Comparison of ENCODE assay signal across 20 cellular contexts in genomic region chr12:92463171-92463570, GRCh38.
A peak's percentile ranks its signal among the peaks of the same experiment; 100 is the strongest.
DNase-seq lines count a peak whose midpoint lies in the region; ATAC-seq and TF ChIP-seq lines count a peak whose summit lies in the region.
"Had no signal": no experiment of that assay in that cellular context is flagged by ENCODE, and none has a peak within 500 bp of the region (broad histone marks: within the 10 kb centered on the region; RNA-seq: fewer than 3 reads in every experiment).

No MANE protein-coding gene starts in this region.

- H2AFZ ChIP-seq in OCI-LY7 (ENCODE audit: low read length) = peak overlapping the region; percentile 87
- H2AFZ ChIP-seq: PC-9 had no signal

- peak overlapping the region; percentile 21 for H3K27ac Mint-ChIP-seq in activated naive CD8-positive, alpha-beta T cell treated with anti-CD3 and anti-CD28 coated beads, Interleukin-2, amount 50 U/mL, for 24 hours
- H3K27ac Mint-ChIP-seq in activated naive CD8-positive, alpha-beta T cell treated with anti-CD3 and anti-CD28 coated beads for 36 hours = no peak overlapping the region
- peak overlapping the region; percentile 91 for H3K27ac Mint-ChIP-seq in memory B cell
- peak overlapping the region; percentile 91 for H3K27ac Mint-ChIP-seq in stimulated activated naive B cell treated with anti-CD40 and anti-IgM and Interleukin-4, amounts not matched to agents 10 μg/mL and 1 μg/mL and 100 μg/mL, for 72 hours

- H3K4me3 ChIP-seq in OCI-LY7 (ENCODE audit: low read depth, low read length, poor library complexity, severe bottlenecking) = no peak overlapping the region
- H3K4me3 ChIP-seq: PC-9 had no signal

- peaks cover 73% of the 10 kb centered on the region for H3K4me1 Mint-ChIP-seq in activated naive CD8-positive, alpha-beta T cell treated with anti-CD3 and anti-CD28 coated beads, Interleukin-2, amount 50 U/mL, for 24 hours
- H3K4me1 Mint-ChIP-seq in activated naive CD8-positive, alpha-beta T cell treated with anti-CD3 and anti-CD28 coated beads for 36 hours = peaks cover 25% of the 10 kb centered on the region
- H3K4me1 Mint-ChIP-seq in memory B cell = peaks cover 58% of the 10 kb centered on the region
- H3K4me1 Mint-ChIP-seq in stimulated activated naive B cell treated with anti-CD40 and anti-IgM and Interleukin-4, amounts not matched to agents 10 μg/mL and 1 μg/mL and 100 μg/mL, for 72 hours = peaks cover 47 to 82% of the 10 kb centered on the region in 2 donors

- no peaks in the 10 kb centered on the region for H4K20me1 ChIP-seq in OCI-LY7 (ENCODE audit: insufficient read depth, low read length)

- peak overlapping the region; percentile 91 for H3K4me2 ChIP-seq in OCI-LY7 (ENCODE audit: low read length)
- H3K4me2 ChIP-seq: PC-9 had no signal

- H3K27ac ChIP-seq in OCI-LY7 (ENCODE audit: low read depth, low read length, poor library complexity, severe bottlenecking) = peak overlapping the region; percentile 98
- H3K27ac ChIP-seq: 22Rv1, PC-9 had no signal

- DNase-seq in activated naive CD8-positive, alpha-beta T cell treated with anti-CD3 and anti-CD28 coated beads, Interleukin-2, amount 50 U/mL, for 24 hours = no peak
- DNase-seq in activated naive CD8-positive, alpha-beta T cell treated with anti-CD3 and anti-CD28 coated beads for 36 hours = no peak
- DNase-seq in OCI-LY7 (ENCODE audit: low spot score) = no peak
- DNase-seq in memory B cell (ENCODE audit: low spot score in 2 of 2) = no peak
- DNase-seq in stimulated activated naive B cell treated with anti-CD40 and anti-IgM and Interleukin-4, amounts not matched to agents 10 μg/mL and 1 μg/mL and 100 μg/mL, for 72 hours = no peak
- DNase-seq in NCI-H1105 treated with DMSO at 0.1 percent for 48 hours (lab: John Stamatoyannopoulos, UW) = no peak
- DNase-seq in stimulated activated CD4-positive, alpha-beta T cell treated with anti-CD3 and anti-CD28 coated beads, Interleukin-2, amount 100 ng/mL, for 48 hours = no peak
- DNase-seq: AML-193, COR-L47, GF-D8, IMR-90, Kasumi-1, NCI-H1105, NCI-H1694 treated with DMSO at 0.1 percent for 48 hours, NCI-H2107, NCI-H510A treated with DMSO at 0.1 percent for 48 hours, NCI-H774, PC-9 had no signal

- no peak for TF ChIP-seq CTCF in OCI-LY7 (conservative IDR thresholded peaks at IDR 0.05; ENCODE audit: low read length)

- no peaks in the 10 kb centered on the region for H3K9me2 ChIP-seq in OCI-LY7 (ENCODE audit: insufficient read depth, low read length)

- no peaks in the 10 kb centered on the region for H3K9me3 ChIP-seq in OCI-LY7 (ENCODE audit: low read length)

- no peak overlapping the region for H3K4me3 Mint-ChIP-seq in activated naive CD8-positive, alpha-beta T cell treated with anti-CD3 and anti-CD28 coated beads, Interleukin-2, amount 50 U/mL, for 24 hours
- H3K4me3 Mint-ChIP-seq in activated naive CD8-positive, alpha-beta T cell treated with anti-CD3 and anti-CD28 coated beads for 36 hours = no peak overlapping the region
- no peak overlapping the region for H3K4me3 Mint-ChIP-seq in memory B cell
- H3K4me3 Mint-ChIP-seq in stimulated activated naive B cell treated with anti-CD40 and anti-IgM and Interleukin-4, amounts not matched to agents 10 μg/mL and 1 μg/mL and 100 μg/mL, for 72 hours = no peak overlapping the region

- no TSS peak for BruUV-seq in OCI-LY7 (replicated peaks; lab: Mats Ljungman, UMichigan)

- intact Hi-C loops in OCI-LY7 (cut with micrococcal nuclease; ENCODE audit: unreplicated experiment) = no loop called here

- H3K36me3 ChIP-seq in OCI-LY7 (ENCODE audit: insufficient read depth, low read length) = peaks cover 4% of the 10 kb centered on the region; the same call in 1 of the 2 replicates

- H3K79me2 ChIP-seq in OCI-LY7 (ENCODE audit: insufficient read depth, low read depth, low read length) = peaks cover 28% of the 10 kb centered on the region; the same call in 1 of the 2 replicates

- H3K9me3 Mint-ChIP-seq in activated naive CD8-positive, alpha-beta T cell treated with anti-CD3 and anti-CD28 coated beads, Interleukin-2, amount 50 U/mL, for 24 hours = peaks cover 4% of the 10 kb centered on the region
- H3K9me3 Mint-ChIP-seq in activated naive CD8-positive, alpha-beta T cell treated with anti-CD3 and anti-CD28 coated beads for 36 hours = peaks cover 8% of the 10 kb centered on the region
- H3K9me3 Mint-ChIP-seq in memory B cell = peaks cover 5% of the 10 kb centered on the region
- peaks cover 4 to 5% of the 10 kb centered on the region in 2 donors for H3K9me3 Mint-ChIP-seq in stimulated activated naive B cell treated with anti-CD40 and anti-IgM and Interleukin-4, amounts not matched to agents 10 μg/mL and 1 μg/mL and 100 μg/mL, for 72 hours

- no peak for ATAC-seq in activated naive CD8-positive, alpha-beta T cell treated with anti-CD3 and anti-CD28 coated beads, Interleukin-2, amount 50 U/mL, for 24 hours
- ATAC-seq in memory B cell (ENCODE audit: low read depth) = no peak
- ATAC-seq in stimulated activated naive B cell treated with anti-CD40 and anti-IgM and Interleukin-4, amounts not matched to agents 10 μg/mL and 1 μg/mL and 100 μg/mL, for 72 hours (replicated peaks) = no peak
- ATAC-seq in GM18861 (IDR thresholded peaks at IDR 0.05; ENCODE audit: unreplicated experiment) = no peak

- peaks cover 3% of the 10 kb centered on the region for H3K36me3 Mint-ChIP-seq in activated naive CD8-positive, alpha-beta T cell treated with anti-CD3 and anti-CD28 coated beads, Interleukin-2, amount 50 U/mL, for 24 hours (ENCODE audit: low read depth)
- peaks cover 4% of the 10 kb centered on the region for H3K36me3 Mint-ChIP-seq in activated naive CD8-positive, alpha-beta T cell treated with anti-CD3 and anti-CD28 coated beads for 36 hours
- peaks cover 4% of the 10 kb centered on the region for H3K36me3 Mint-ChIP-seq in memory B cell
- H3K36me3 Mint-ChIP-seq in stimulated activated naive B cell treated with anti-CD40 and anti-IgM and Interleukin-4, amounts not matched to agents 10 μg/mL and 1 μg/mL and 100 μg/mL, for 72 hours = peaks cover 3 to 8% of the 10 kb centered on the region in 2 donors

- CTCF ChIA-PET in OCI-LY7 (lab: Charles Lee; ENCODE audit: unreplicated experiment) = no interaction called here

- POLR2A ChIA-PET in OCI-LY7 (lab: Charles Lee) = interaction anchor here (0.7 to 10.0 kb wide), 10 partner anchors 10 to 319 kb away, joined by 3 to 238 read pairs (median 11); partner anchors contain the start of gene BTG1

- no peaks in the 10 kb centered on the region for H3K27me3 Mint-ChIP-seq in activated naive CD8-positive, alpha-beta T cell treated with anti-CD3 and anti-CD28 coated beads, Interleukin-2, amount 50 U/mL, for 24 hours
- H3K27me3 Mint-ChIP-seq in activated naive CD8-positive, alpha-beta T cell treated with anti-CD3 and anti-CD28 coated beads for 36 hours = no peaks in the 10 kb centered on the region
- H3K27me3 Mint-ChIP-seq in memory B cell = no peaks in the 10 kb centered on the region
- H3K27me3 Mint-ChIP-seq in stimulated activated naive B cell treated with anti-CD40 and anti-IgM and Interleukin-4, amounts not matched to agents 10 μg/mL and 1 μg/mL and 100 μg/mL, for 72 hours = no peaks in the 10 kb centered on the region

- peaks cover 69% of the 10 kb centered on the region for H3K4me1 ChIP-seq in OCI-LY7 (ENCODE audit: insufficient read depth, low read length, poor library complexity, severe bottlenecking)
